8 cellular contexts compared by ENCODE assay signal in genomic region chr11:133947298-133947905, GRCh38. TPM values are rescaled to one million over a fixed set of nuclear protein-coding genes. Genes with fewer than 3 reads are reported as not detected.
DNase-seq lines count a peak whose midpoint lies in the region; FAIRE-seq and TF ChIP-seq lines count a peak whose summit lies in the region.

No MANE protein-coding gene starts in this region.

- H2AK5ac ChIP-seq in mesenchymal stem cell (ENCODE audit: low read length, severe bottlenecking) = no peak overlapping the region

- H4K91ac ChIP-seq in mesenchymal stem cell (ENCODE audit: low read length) = no peak overlapping the region

- H3K27ac ChIP-seq in mesenchymal stem cell (ENCODE audit: low read length, poor library complexity, severe bottlenecking) (no peak overlapping the region), uterus (no peak overlapping the region)

- no peak overlapping the region for H3K9ac ChIP-seq in mesenchymal stem cell (ENCODE audit: low read length)

- H3K23ac ChIP-seq in mesenchymal stem cell (ENCODE audit: low read length in 2 of 2) = no peak overlapping the region

- H3K4ac ChIP-seq in mesenchymal stem cell (ENCODE audit: low read depth in 1 of 2, low read length in 2 of 2) = no peak overlapping the region

- TF ChIP-seq CTCF in AG09319 (IDR thresholded peaks at IDR 0.05; ENCODE audit: low read depth, low read length) (peak; percentile 29), uterus (IDR thresholded peaks at IDR 0.05) (peak in 3 of 4 experiments; percentile 18 to 32 (median 25))

- no peak overlapping the region for H4K8ac ChIP-seq in mesenchymal stem cell (ENCODE audit: low read length)

- H2BK120ac ChIP-seq in mesenchymal stem cell (ENCODE audit: low read depth, low read length) = no peak overlapping the region

- H2AFZ ChIP-seq in mesenchymal stem cell (ENCODE audit: low read depth, low read length) = no peak overlapping the region

- TF ChIP-seq POLR2A in uterus (IDR thresholded peaks at IDR 0.05) = no peak

- 18% methylated on average over 13 of the region's 13 CpGs for WGBS in mesenchymal stem cell

- H3K4me1 ChIP-seq in mesenchymal stem cell (ENCODE audit: control insufficient read depth, insufficient read depth, low read depth, low read length) (peaks cover 5% of the 10 kb centered on the region), uterus (peaks cover 8 to 44% of the 10 kb centered on the region in 2 donors)

- H3K27me3 ChIP-seq in mesenchymal stem cell (ENCODE audit: control insufficient read depth in 1 of 2, insufficient read depth in 1 of 2, low read length in 2 of 2) (peaks cover 54 to 59% of the 10 kb centered on the region in 2 experiments), uterus (no peaks in the 10 kb centered on the region)

- FAIRE-seq in GM19239 (lab: Jason Lieb, UNC) = no peak

- intact Hi-C loops in uterus (cut with DNase I; ENCODE audit: low total_unique reads) = no loop called here

- no peak overlapping the region for H2BK5ac ChIP-seq in mesenchymal stem cell (ENCODE audit: low read depth, low read length, poor library complexity, severe bottlenecking)

- no peak overlapping the region for H2BK15ac ChIP-seq in mesenchymal stem cell (ENCODE audit: low read depth, poor library complexity, severe bottlenecking)

- DNase-seq in AG09319 (ENCODE audit: extremely low read depth, low read depth) (no peak), GM19239 (ENCODE audit: insufficient read length, low spot score) (peak; percentile 52), NAMALWA (ENCODE audit: low spot score) (peak; percentile 37), dedifferentiated amniotic fluid mesenchymal stem cell (ENCODE audit: extremely low spot score) (peak; percentile 55), mesenchymal stem cell (peak; percentile 16), uterus (no peak), NCI-H187 treated with DMSO at 0.1 percent for 48 hours (lab: John Stamatoyannopoulos, UW) (no peak)
- peak; percentile 55 for DNase-seq in activated CD4-positive, CD25-positive, alpha-beta regulatory T cell treated with anti-CD3 and anti-CD28 coated beads, Interleukin-2, amount 50 U/mL, for 72 hours

- H3K79me1 ChIP-seq in mesenchymal stem cell (replicated peaks; ENCODE audit: low read length, poor library complexity, severe bottlenecking) = no peaks in the 10 kb centered on the region

- H3K14ac ChIP-seq in mesenchymal stem cell (ENCODE audit: low read length in 2 of 2) = no peak overlapping the region

- H3K9me3 ChIP-seq in mesenchymal stem cell (ENCODE audit: control insufficient read depth, low read length) (no peaks in the 10 kb centered on the region), uterus (no peaks in the 10 kb centered on the region)

- no peak overlapping the region for H3K4me3 ChIP-seq in mesenchymal stem cell (ENCODE audit: insufficient read depth in 1 of 2, low read depth in 1 of 2, low read length in 2 of 2)
- no peak overlapping the region for H3K4me3 ChIP-seq in uterus

- H3K18ac ChIP-seq in mesenchymal stem cell (ENCODE audit: low read depth in 1 of 2, low read length in 2 of 2) = no peak overlapping the region

- no peak overlapping the region for H3K4me2 ChIP-seq in mesenchymal stem cell (ENCODE audit: low read length, poor library complexity, severe bottlenecking)

- H3K36me3 ChIP-seq in mesenchymal stem cell (ENCODE audit: control insufficient read depth in 1 of 2, insufficient read depth in 2 of 2, low read depth in 1 of 2, low read length in 2 of 2) (no peaks in the 10 kb centered on the region), uterus (no peaks in the 10 kb centered on the region)

- no peak overlapping the region for H2BK12ac ChIP-seq in mesenchymal stem cell (ENCODE audit: low read length in 2 of 2)

RNA-seq across cellular contexts. Expression of gene IGSF9B, which starts 9.4 kb away (rescaled TPM):
- polyA plus RNA-seq in mesenchymal stem cell (2013, experiment 1 of 2) = not detected
- polyA plus RNA-seq in mesenchymal stem cell (2013, experiment 2 of 2) = not detected
- 100 to 1,000 TPM in 1 of 4 donors, 10 to 100 TPM in 2, 1 to 10 TPM in 1; 6.5 to 106 (median 29.1) TPM for total RNA-seq in uterus

Comparison
In these comparisons a context has a peak if more than half of its experiments do, and no peak if none do; other contexts are left out.
1. DNase-seq: peak in GM19239 (single experiment), NAMALWA (single experiment), activated CD4-positive, CD25-positive, alpha-beta regulatory T cell treated with anti-CD3 and anti-CD28 coated beads, Interleukin-2, amount 50 U/mL, for 72 hours (single experiment), dedifferentiated amniotic fluid mesenchymal stem cell (single experiment) and mesenchymal stem cell (single experiment); none in AG09319 (single experiment), uterus (0 of 2) and NCI-H187 treated with DMSO at 0.1 percent for 48 hours (single experiment).